In the genomic region with DNA sequence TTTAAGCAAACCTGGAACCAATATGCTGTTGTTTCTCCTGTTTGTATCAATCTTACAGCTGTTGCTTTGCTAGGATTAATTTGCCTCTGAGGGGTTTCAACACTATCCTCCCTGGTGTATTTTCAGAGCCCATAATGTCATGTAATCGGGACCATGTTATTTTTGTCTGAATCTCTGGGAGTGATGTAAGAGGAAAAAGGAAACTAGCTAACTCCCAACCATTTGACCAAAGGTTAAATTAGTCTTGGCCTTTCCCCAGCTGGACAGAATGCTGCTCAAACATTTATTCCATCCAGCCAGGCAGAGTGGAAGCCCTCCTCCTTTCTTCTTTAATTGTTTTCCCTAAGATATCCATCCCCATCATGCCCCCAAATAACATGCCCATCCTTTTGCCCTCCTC, we compare ENCODE assay signal across 13 cellular contexts.
DNase-seq lines count a peak whose midpoint lies in the region; ATAC-seq, FAIRE-seq and TF ChIP-seq lines count a peak whose summit lies in the region.
"Had no signal": no experiment of that assay in that cellular context is flagged by ENCODE, and none has a peak within 500 bp of the region (broad histone marks: within the 10 kb centered on the region; RNA-seq: fewer than 3 reads in every experiment).

No MANE protein-coding gene starts in this region.

- H3K27ac ChIP-seq in pancreas (peak overlapping the region; percentile 35 to 91 (median 65)), uterus (peak overlapping the region; percentile 66 to 81)

- no peak for TF ChIP-seq CTCF in choroid plexus epithelial cell (conservative IDR thresholded peaks at IDR 0.05; ENCODE audit: low read depth, low read length)
- no peak for TF ChIP-seq CTCF in pancreas (IDR thresholded peaks at IDR 0.05)
- TF ChIP-seq CTCF in uterus (IDR thresholded peaks at IDR 0.05), result no peak

- intact Hi-C loops in left ventricle myocardium superior (cut with micrococcal nuclease), result no loop called here
- intact Hi-C loops in pancreas (cut with DNase I), result no loop called here
- intact Hi-C loops in uterus (cut with DNase I; ENCODE audit: low total_unique reads), result no loop called here

- no peaks in the 10 kb centered on the region for H3K9me3 ChIP-seq in pancreas
- no peaks in the 10 kb centered on the region for H3K9me3 ChIP-seq in uterus

- H3K27me3 ChIP-seq in pancreas, result no peaks in the 10 kb centered on the region
- no peaks in the 10 kb centered on the region for H3K27me3 ChIP-seq in uterus

- FAIRE-seq in pancreas (lab: Jason Lieb, UNC) (no peak), RCC 7860 (lab: Jason Lieb, UNC) (no peak)

- peaks cover 9 to 24% (median 16%) of the 10 kb centered on the region in 3 donors for H3K4me1 ChIP-seq in pancreas
- H3K4me1 ChIP-seq in uterus, result peaks cover 0 to 6% of the 10 kb centered on the region in 2 donors

- H3K36me3 ChIP-seq in pancreas (no peaks in the 10 kb centered on the region), uterus (no peaks in the 10 kb centered on the region)

- H3K4me3 ChIP-seq in choroid plexus epithelial cell (ENCODE audit: low read depth, low read length) (no peak overlapping the region), pancreas (peak overlapping the region in 1 of 4 donors; percentile 2), uterus (no peak overlapping the region)

- peak; percentile 86 for ATAC-seq in left ventricle myocardium superior
- ATAC-seq in pancreas, result peak; percentile 76 to 88 (median 82)
- no peak for ATAC-seq in HG02763 (IDR thresholded peaks at IDR 0.05; ENCODE audit: unreplicated experiment)

- DNase-seq in choroid plexus epithelial cell (ENCODE audit: low read depth) (peak; percentile 59), left ventricle myocardium superior (no peak), pancreas (peak in 3 of 6 donors; percentile 31 to 47 (median 34)), uterus (peak; percentile 29 to 60), RCC 7860 (ENCODE audit: low spot score) (no peak)
- DNase-seq in activated CD8-positive, alpha-beta memory T cell treated with anti-CD3 and anti-CD28 coated beads, Interleukin-2, amount 50 U/mL, for 4 hours, result no peak
- DNase-seq: activated CD8-positive, alpha-beta memory T cell treated with anti-CD3 and anti-CD28 coated beads for 24 hours; activated naive CD4-positive, alpha-beta T cell treated with anti-CD3 and anti-CD28 coated beads for 36 hours; cerebellar nuclear complex; NCI-H1436 treated with DMSO at 0.1 percent for 48 hours; SIG-M5; stimulated activated naive CD4-positive, alpha-beta T cell treated with Interleukin-2 at 50 U/mL for 16 hours had no signal

- TF ChIP-seq POLR2A in uterus (IDR thresholded peaks at IDR 0.05), result no peak

- WGBS in pancreas, 2 donors, result 5 to 8% methylated on average over 1 of the region's 1 CpG

Comparison
In these comparisons a context has a peak if more than half of its experiments do, and no peak if none do; other contexts are left out.
1. DNase-seq: peak in choroid plexus epithelial cell (single experiment) and uterus (2 of 2); none in left ventricle myocardium superior (single experiment), RCC 7860 (single experiment) and activated CD8-positive, alpha-beta memory T cell treated with anti-CD3 and anti-CD28 coated beads, Interleukin-2, amount 50 U/mL, for 4 hours (single experiment).